16 cellular contexts compared by ENCODE assay signal in genomic region chr12:128806573-128806972, GRCh38. TPM values are rescaled to one million over a fixed set of nuclear protein-coding genes. Genes with fewer than 3 reads are reported as not detected.
DNase-seq lines count a peak whose midpoint lies in the region; ATAC-seq and TF ChIP-seq lines count a peak whose summit lies in the region.
"Had no signal": no experiment of that assay in that cellular context is flagged by ENCODE, and none has a peak within 500 bp of the region (broad histone marks: within the 10 kb centered on the region; RNA-seq: fewer than 3 reads in every experiment).

No MANE protein-coding gene starts in this region.

- no peak overlapping the region for H3K9ac ChIP-seq in SU-DHL-6 (ENCODE audit: low read length)

- H2AFZ ChIP-seq in SU-DHL-6 (ENCODE audit: low read depth, low read length, severe bottlenecking), result no peak overlapping the region
- H2AFZ ChIP-seq: GM23338 had no signal

- H3K27me3 ChIP-seq in SU-DHL-6 (ENCODE audit: low read length), result no peaks in the 10 kb centered on the region
- H3K27me3 ChIP-seq in sigmoid colon, result no peaks in the 10 kb centered on the region

- intact Hi-C loops in CD14-positive monocyte (cut with micrococcal nuclease) (no loop called here), sigmoid colon (cut with DNase I) (no loop called here)

- H3K4me1 Mint-ChIP-seq in CD14-positive monocyte (peaks cover 39% of the 10 kb centered on the region), progenitor cell of endocrine pancreas (ENCODE audit: low read depth) (no peaks in the 10 kb centered on the region)
- peaks cover 13% of the 10 kb centered on the region for H3K4me1 Mint-ChIP-seq in activated CD8-positive, alpha-beta T cell treated with anti-CD3 and anti-CD28 coated beads, Interleukin-2, amount 10 ng/mL, durations not matched to agents 7 days and 5 days (ENCODE audit: low read depth)

- peaks cover 47% of the 10 kb centered on the region for H3K36me3 ChIP-seq in SU-DHL-6 (ENCODE audit: low read length)
- peaks cover 11 to 42% (median 23%) of the 10 kb centered on the region in 4 donors for H3K36me3 ChIP-seq in sigmoid colon

- H3K4me3 ChIP-seq in SU-DHL-6 (ENCODE audit: insufficient read depth, low read length, poor library complexity, severe bottlenecking), result no peak overlapping the region
- H3K4me3 ChIP-seq in sigmoid colon, result no peak overlapping the region
- H3K4me3 ChIP-seq: GM23338 had no signal

- no peak for TF ChIP-seq EP300 in sigmoid colon (IDR thresholded peaks at IDR 0.05)

- H3K4me3 Mint-ChIP-seq in CD14-positive monocyte (no peak overlapping the region), progenitor cell of endocrine pancreas (ENCODE audit: low read depth) (no peak overlapping the region)
- no peak overlapping the region for H3K4me3 Mint-ChIP-seq in activated CD8-positive, alpha-beta T cell treated with anti-CD3 and anti-CD28 coated beads, Interleukin-2, amount 10 ng/mL, durations not matched to agents 7 days and 5 days
- H3K4me3 Mint-ChIP-seq: B cell, GM23338 had no signal

- POLR2A ChIA-PET in activated CD8-positive, alpha-beta T cell treated with anti-CD3 and anti-CD28 coated beads, Interleukin-2, amount 10 ng/mL, durations not matched to agents 7 days and 5 days (lab: Charles Lee), result no interaction called here

- TF ChIP-seq POLR2A in sigmoid colon (IDR thresholded peaks at IDR 0.05), result no peak

- H3K9me3 Mint-ChIP-seq in CD14-positive monocyte (peaks cover 0 to 2% (median 0%) of the 10 kb centered on the region in 7 donors), progenitor cell of endocrine pancreas (ENCODE audit: low read depth) (no peaks in the 10 kb centered on the region)
- H3K9me3 Mint-ChIP-seq in activated CD8-positive, alpha-beta T cell treated with anti-CD3 and anti-CD28 coated beads, Interleukin-2, amount 10 ng/mL, durations not matched to agents 7 days and 5 days (ENCODE audit: insufficient read depth), result no peaks in the 10 kb centered on the region
- H3K9me3 Mint-ChIP-seq: CD4-positive, alpha-beta memory T cell had no signal

- H3K27me3 Mint-ChIP-seq in CD14-positive monocyte (ENCODE audit: low read depth in 3 of 3), result peaks cover 0 to 2% (median 0%) of the 10 kb centered on the region in 3 donors
- no peaks in the 10 kb centered on the region for H3K27me3 Mint-ChIP-seq in progenitor cell of endocrine pancreas
- no peaks in the 10 kb centered on the region for H3K27me3 Mint-ChIP-seq in activated CD8-positive, alpha-beta T cell treated with anti-CD3 and anti-CD28 coated beads, Interleukin-2, amount 10 ng/mL, durations not matched to agents 7 days and 5 days (ENCODE audit: low read depth)
- H3K27me3 Mint-ChIP-seq: B cell; CD4-positive, alpha-beta memory T cell had no signal

- 85 to 86% methylated on average over 9 of the region's 9 CpGs for WGBS in sigmoid colon, 2 donors

- no peak overlapping the region for H3K4me2 ChIP-seq in SU-DHL-6 (ENCODE audit: low read depth, low read length, poor library complexity, severe bottlenecking)
- H3K4me2 ChIP-seq: GM23338 had no signal

- H3K27ac ChIP-seq in SU-DHL-6 (ENCODE audit: low read depth, low read length), result peak overlapping the region; percentile 93
- no peak overlapping the region for H3K27ac ChIP-seq in sigmoid colon

- H3K9me3 ChIP-seq in SU-DHL-6 (ENCODE audit: insufficient read depth, low read length) (no peaks in the 10 kb centered on the region), sigmoid colon (no peaks in the 10 kb centered on the region)

- H3K4me1 ChIP-seq in sigmoid colon, result peaks cover 0 to 30% (median 17%) of the 10 kb centered on the region in 4 donors

- TF ChIP-seq CTCF in CD14-positive monocyte (IDR thresholded peaks at IDR 0.05) (no peak), SU-DHL-6 (IDR thresholded peaks at IDR 0.05; ENCODE audit: insufficient read depth, low read length, poor library complexity, severe bottlenecking) (no peak), sigmoid colon (IDR thresholded peaks at IDR 0.05) (no peak), progenitor cell of endocrine pancreas (IDR thresholded peaks at IDR 0.05; ENCODE audit: unreplicated experiment) (no peak)

- peaks cover 9% of the 10 kb centered on the region; the same call in 1 of the 2 replicates for H4K20me1 ChIP-seq in SU-DHL-6 (ENCODE audit: low read depth, low read length)

- H3K36me3 Mint-ChIP-seq in CD14-positive monocyte (peaks cover 54 to 72% of the 10 kb centered on the region in 2 donors), progenitor cell of endocrine pancreas (ENCODE audit: insufficient read depth) (peaks cover 32% of the 10 kb centered on the region)
- peaks cover 51% of the 10 kb centered on the region for H3K36me3 Mint-ChIP-seq in activated CD8-positive, alpha-beta T cell treated with anti-CD3 and anti-CD28 coated beads, Interleukin-2, amount 10 ng/mL, durations not matched to agents 7 days and 5 days (ENCODE audit: low read depth)

- peaks cover 96% of the 10 kb centered on the region for H3K79me2 ChIP-seq in SU-DHL-6 (ENCODE audit: insufficient read depth, low read length)

- H3K27ac Mint-ChIP-seq in CD14-positive monocyte (peak overlapping the region; percentile 91 to 98 (median 97)), progenitor cell of endocrine pancreas (no peak overlapping the region)
- H3K27ac Mint-ChIP-seq in activated CD8-positive, alpha-beta T cell treated with anti-CD3 and anti-CD28 coated beads, Interleukin-2, amount 10 ng/mL, durations not matched to agents 7 days and 5 days, result no peak overlapping the region
- H3K27ac Mint-ChIP-seq: GM23338 had no signal

- DNase-seq in CD14-positive monocyte (ENCODE audit: low spot score) (no peak), mesenteric fat pad (ENCODE audit: low spot score) (peak; percentile 16), sigmoid colon (peak; percentile 21), progenitor cell of endocrine pancreas (ENCODE audit: low spot score, unreplicated experiment) (no peak), DMS53 treated with DMSO at 0.1 percent for 48 hours (lab: John Stamatoyannopoulos, UW; ENCODE audit: unreplicated experiment) (no peak)
- no peak for DNase-seq in activated CD8-positive, alpha-beta T cell treated with anti-CD3 and anti-CD28 coated beads, Interleukin-2, amount 10 ng/mL, durations not matched to agents 7 days and 5 days
- DNase-seq: ACHN; CD4-positive, alpha-beta memory T cell; DMS79 treated with DMSO at 0.1 percent for 48 hours; EL; H7 had no signal

- CTCF ChIA-PET in activated CD8-positive, alpha-beta T cell treated with anti-CD3 and anti-CD28 coated beads, Interleukin-2, amount 10 ng/mL, durations not matched to agents 7 days and 5 days (lab: Charles Lee), result interaction anchor here (0.9 to 1.6 kb wide), 3 partner anchors 15 to 23 kb away, joined by 3 to 4 read pairs (median 3); no protein-coding TSS in a partner anchor

- ATAC-seq in activated CD8-positive, alpha-beta T cell treated with anti-CD3 and anti-CD28 coated beads, Interleukin-2, amount 10 ng/mL, durations not matched to agents 7 days and 5 days, result no peak
- ATAC-seq: GM23338 had no signal

- H3K9me2 ChIP-seq in SU-DHL-6 (replicated peaks; ENCODE audit: insufficient read depth, low read length), result no peaks in the 10 kb centered on the region

- peaks cover 34% of the 10 kb centered on the region for H3F3A ChIP-seq in SU-DHL-6 (ENCODE audit: insufficient read depth)

RNA-seq across cellular contexts. Expression of gene SLC15A4, which starts 17.2 kb away (rescaled TPM):
- 10 to 100 TPM in 1 of 2 donors, 1 to 10 TPM in 1; 5.4 to 14.8 TPM for polyA plus RNA-seq in CD14-positive monocyte
- total RNA-seq in mesenteric fat pad, result 26.5 TPM
- total RNA-seq in sigmoid colon, result 10 to 100 TPM; 19.4 to 42.0 (median 24.2) TPM
- 10 to 100 TPM in 1 of 3 donors, 1 to 10 TPM in 2; 3.6 to 14.0 (median 3.7) TPM for polyA plus RNA-seq in sigmoid colon
- total RNA-seq in progenitor cell of endocrine pancreas, result 31.3 and 33.8 TPM in 2 replicates
- 10 to 100 TPM; 23.2 to 23.8 TPM for total RNA-seq in activated CD8-positive, alpha-beta T cell treated with anti-CD3 and anti-CD28 coated beads, Interleukin-2, amount 10 ng/mL, durations not matched to agents 7 days and 5 days

RNA-seq across cellular contexts. Expression of gene GLT1D1, which starts 46.7 kb away (rescaled TPM):
- polyA plus RNA-seq in CD14-positive monocyte (10 to 100 TPM; 40.6 to 55.6 TPM), sigmoid colon (under 1 TPM; 0.23 to 0.60 (median 0.50) TPM)
- total RNA-seq in mesenteric fat pad (4.1 TPM), sigmoid colon (under 1 TPM; 0.28 to 0.95 (median 0.43) TPM), progenitor cell of endocrine pancreas (5.7 and 6.5 TPM in 2 replicates)
- not detected for total RNA-seq in activated CD8-positive, alpha-beta T cell treated with anti-CD3 and anti-CD28 coated beads, Interleukin-2, amount 10 ng/mL, durations not matched to agents 7 days and 5 days
- total RNA-seq: A172; CD4-positive, alpha-beta memory T cell; HT1080 had no signal
- polyA plus RNA-seq: CD4-positive, alpha-beta memory T cell had no signal

Comparison
In these comparisons a context has a peak if more than half of its experiments do, and no peak if none do; other contexts are left out.
1. DNase-seq: peak in mesenteric fat pad (single experiment) and sigmoid colon (single experiment); none in CD14-positive monocyte (single experiment), progenitor cell of endocrine pancreas (single experiment), DMS53 treated with DMSO at 0.1 percent for 48 hours (single experiment) and activated CD8-positive, alpha-beta T cell treated with anti-CD3 and anti-CD28 coated beads, Interleukin-2, amount 10 ng/mL, durations not matched to agents 7 days and 5 days (single experiment).
2. H3K27ac Mint-ChIP-seq: peak in CD14-positive monocyte (7 of 7); none in progenitor cell of endocrine pancreas (single experiment) and activated CD8-positive, alpha-beta T cell treated with anti-CD3 and anti-CD28 coated beads, Interleukin-2, amount 10 ng/mL, durations not matched to agents 7 days and 5 days (single experiment).